1 cellular context compared by ENCODE assay signal in the genomic region with DNA sequence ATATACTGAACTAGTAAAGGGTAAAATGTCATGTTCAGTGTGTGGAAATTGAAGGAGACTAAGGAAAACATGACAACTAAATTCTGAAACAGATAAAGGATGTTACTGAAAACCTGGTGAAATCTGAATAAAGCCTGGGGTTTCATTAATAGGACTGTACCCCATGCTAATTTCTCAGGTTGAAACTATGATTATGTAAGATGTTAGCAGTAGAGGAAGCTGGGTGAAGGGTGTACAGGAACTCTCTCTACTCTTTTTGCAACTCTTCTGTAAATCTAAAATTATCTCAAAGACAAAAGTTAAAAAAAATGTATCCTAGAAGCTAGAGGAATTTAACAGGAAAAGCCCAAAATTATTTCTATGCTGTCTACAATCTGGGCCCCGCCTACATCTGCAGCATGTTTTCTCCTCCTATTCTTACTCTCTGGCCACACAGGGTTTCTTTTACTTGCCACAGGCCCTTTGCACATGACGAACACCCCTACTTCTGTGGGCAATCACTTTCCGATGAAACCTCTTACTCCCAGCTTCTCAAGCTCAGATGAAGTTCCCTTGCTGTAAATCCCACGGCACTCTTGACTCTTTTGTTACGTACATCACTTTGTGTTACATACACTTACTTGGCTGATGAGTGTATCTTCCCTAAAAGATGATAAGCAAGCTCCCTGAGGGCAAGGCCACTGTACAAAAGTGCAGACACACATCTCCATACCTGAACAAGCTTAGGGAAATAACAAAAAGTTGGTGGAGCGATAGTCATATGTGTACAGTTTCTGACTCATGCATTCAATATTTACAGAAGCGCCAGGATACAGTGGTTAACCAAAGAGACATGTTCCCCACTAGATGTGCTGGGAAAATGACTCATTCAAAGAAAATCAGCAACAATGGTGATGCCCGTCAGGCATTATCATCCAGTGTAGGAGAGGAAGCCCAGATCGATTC.
A peak's percentile ranks its signal among the peaks of the same experiment; 100 is the strongest.
TF ChIP-seq lines count a peak whose summit lies in the region.

No MANE protein-coding gene starts in this region.

TF ChIP-seq in GM12878, 131 proteins besides CTCF, POLR2A, EP300 and RAD21 (continued from another document and continues in another):
- TF ChIP-seq, protein P1, sequence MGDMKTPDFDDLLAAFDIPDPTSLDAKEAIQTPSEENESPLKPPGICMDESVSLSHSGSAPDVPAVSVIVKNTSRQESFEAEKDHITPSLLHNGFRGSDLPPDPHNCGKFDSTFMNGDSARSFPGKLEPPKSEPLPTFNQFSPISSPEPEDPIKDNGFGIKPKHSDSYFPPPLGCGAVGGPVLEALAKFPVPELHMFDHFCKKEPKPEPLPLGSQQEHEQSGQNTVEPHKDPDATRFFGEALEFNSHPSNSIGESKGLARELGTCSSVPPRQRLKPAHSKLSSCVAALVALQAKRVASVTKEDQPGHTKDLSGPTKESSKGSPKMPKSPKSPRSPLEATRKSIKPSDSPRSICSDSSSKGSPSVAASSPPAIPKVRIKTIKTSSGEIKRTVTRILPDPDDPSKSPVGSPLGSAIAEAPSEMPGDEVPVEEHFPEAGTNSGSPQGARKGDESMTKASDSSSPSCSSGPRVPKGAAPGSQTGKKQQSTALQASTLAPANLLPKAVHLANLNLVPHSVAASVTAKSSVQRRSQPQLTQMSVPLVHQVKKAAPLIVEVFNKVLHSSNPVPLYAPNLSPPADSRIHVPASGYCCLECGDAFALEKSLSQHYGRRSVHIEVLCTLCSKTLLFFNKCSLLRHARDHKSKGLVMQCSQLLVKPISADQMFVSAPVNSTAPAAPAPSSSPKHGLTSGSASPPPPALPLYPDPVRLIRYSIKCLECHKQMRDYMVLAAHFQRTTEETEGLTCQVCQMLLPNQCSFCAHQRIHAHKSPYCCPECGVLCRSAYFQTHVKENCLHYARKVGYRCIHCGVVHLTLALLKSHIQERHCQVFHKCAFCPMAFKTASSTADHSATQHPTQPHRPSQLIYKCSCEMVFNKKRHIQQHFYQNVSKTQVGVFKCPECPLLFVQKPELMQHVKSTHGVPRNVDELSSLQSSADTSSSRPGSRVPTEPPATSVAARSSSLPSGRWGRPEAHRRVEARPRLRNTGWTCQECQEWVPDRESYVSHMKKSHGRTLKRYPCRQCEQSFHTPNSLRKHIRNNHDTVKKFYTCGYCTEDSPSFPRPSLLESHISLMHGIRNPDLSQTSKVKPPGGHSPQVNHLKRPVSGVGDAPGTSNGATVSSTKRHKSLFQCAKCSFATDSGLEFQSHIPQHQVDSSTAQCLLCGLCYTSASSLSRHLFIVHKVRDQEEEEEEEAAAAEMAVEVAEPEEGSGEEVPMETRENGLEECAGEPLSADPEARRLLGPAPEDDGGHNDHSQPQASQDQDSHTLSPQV (IDR thresholded peaks at IDR 0.05), result no peak
- TF ChIP-seq CUX1 (IDR thresholded peaks at IDR 0.05; ENCODE audit: insufficient replicate concordance, low read depth, low read length) (no peak), USF2 (IDR thresholded peaks at IDR 0.05; ENCODE audit: borderline replicate concordance, low read depth, low read length) (no peak; the same call in 1 of the 2 replicates), JUNB (IDR thresholded peaks at IDR 0.05) (peak; percentile 96), KDM1A (IDR thresholded peaks at IDR 0.05; ENCODE audit: borderline replicate concordance) (no peak), GABPA (IDR thresholded peaks at IDR 0.05; ENCODE audit: low read depth) (no peak), IRF5 (IDR thresholded peaks at IDR 0.05; ENCODE audit: borderline replicate concordance) (no peak), KLF5 (IDR thresholded peaks at IDR 0.05; ENCODE audit: partially characterized antibody) (no peak), BHLHE40 (IDR thresholded peaks at IDR 0.05; ENCODE audit: borderline replicate concordance in 1 of 2, low read depth in 2 of 2, low read length in 1 of 2) (no peak), ZBTB11 (CRISPR knock-in tag; IDR thresholded peaks at IDR 0.05) (no peak), CREM (IDR thresholded peaks at IDR 0.05; ENCODE audit: low read depth) (peak; percentile 50; the same call in 1 of the 2 replicates), REST (IDR thresholded peaks at IDR 0.05; ENCODE audit: low read depth, low read length) (no peak), EGR1 (IDR thresholded peaks at IDR 0.05; ENCODE audit: borderline replicate concordance in 1 of 2, low read depth in 2 of 2, low read length in 2 of 2) (no peak), ZSCAN29 (IDR thresholded peaks at IDR 0.05) (no peak), JUND (IDR thresholded peaks at IDR 0.05; ENCODE audit: low read depth, low read length) (no peak)
- TF ChIP-seq, protein P2, sequence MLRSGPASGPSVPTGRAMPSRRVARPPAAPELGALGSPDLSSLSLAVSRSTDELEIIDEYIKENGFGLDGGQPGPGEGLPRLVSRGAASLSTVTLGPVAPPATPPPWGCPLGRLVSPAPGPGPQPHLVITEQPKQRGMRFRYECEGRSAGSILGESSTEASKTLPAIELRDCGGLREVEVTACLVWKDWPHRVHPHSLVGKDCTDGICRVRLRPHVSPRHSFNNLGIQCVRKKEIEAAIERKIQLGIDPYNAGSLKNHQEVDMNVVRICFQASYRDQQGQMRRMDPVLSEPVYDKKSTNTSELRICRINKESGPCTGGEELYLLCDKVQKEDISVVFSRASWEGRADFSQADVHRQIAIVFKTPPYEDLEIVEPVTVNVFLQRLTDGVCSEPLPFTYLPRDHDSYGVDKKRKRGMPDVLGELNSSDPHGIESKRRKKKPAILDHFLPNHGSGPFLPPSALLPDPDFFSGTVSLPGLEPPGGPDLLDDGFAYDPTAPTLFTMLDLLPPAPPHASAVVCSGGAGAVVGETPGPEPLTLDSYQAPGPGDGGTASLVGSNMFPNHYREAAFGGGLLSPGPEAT (IDR thresholded peaks at IDR 0.05; ENCODE audit: low read depth), result no peak
- TF ChIP-seq, protein P3, sequence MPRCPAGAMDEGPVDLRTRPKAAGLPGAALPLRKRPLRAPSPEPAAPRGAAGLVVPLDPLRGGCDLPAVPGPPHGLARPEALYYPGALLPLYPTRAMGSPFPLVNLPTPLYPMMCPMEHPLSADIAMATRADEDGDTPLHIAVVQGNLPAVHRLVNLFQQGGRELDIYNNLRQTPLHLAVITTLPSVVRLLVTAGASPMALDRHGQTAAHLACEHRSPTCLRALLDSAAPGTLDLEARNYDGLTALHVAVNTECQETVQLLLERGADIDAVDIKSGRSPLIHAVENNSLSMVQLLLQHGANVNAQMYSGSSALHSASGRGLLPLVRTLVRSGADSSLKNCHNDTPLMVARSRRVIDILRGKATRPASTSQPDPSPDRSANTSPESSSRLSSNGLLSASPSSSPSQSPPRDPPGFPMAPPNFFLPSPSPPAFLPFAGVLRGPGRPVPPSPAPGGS (IDR thresholded peaks at IDR 0.05; ENCODE audit: borderline replicate concordance, insufficient read depth, low read depth, low read length, poor library complexity, severe bottlenecking), result peak; percentile 83
